ENCODE assay signal across 30 cellular contexts in genomic region chr1:17678011-17678410, GRCh38.
"Had no signal": no experiment of that assay in that cellular context is flagged by ENCODE, and none has a peak within 500 bp of the region (broad histone marks: within the 10 kb centered on the region; RNA-seq: fewer than 3 reads in every experiment).

No MANE protein-coding gene starts in this region.

- FAIRE-seq: TTC549 had no signal

- H3K27me3 ChIP-seq: brain microvascular endothelial cell, cardiac muscle cell had no signal

- H3K27ac ChIP-seq: brain microvascular endothelial cell, cardiac muscle cell, SK-N-MC had no signal

- DNase-seq: activated B cell treated with CpG ODN at 0.5 μM for 24 hours; activated CD4-positive, alpha-beta T cell treated with anti-CD3 and anti-CD28 coated beads for 1 hour; activated CD4-positive, alpha-beta T cell treated with anti-CD3 and anti-CD28 coated beads, Interleukin-2, amount 10 ng/mL, durations not matched to agents 24 days and 14 days; activated CD4-positive, alpha-beta T cell treated with anti-CD3 and anti-CD28 coated beads, Interleukin-2, amount 50 U/mL, for 48 hours; activated CD8-positive, alpha-beta memory T cell treated with anti-CD3 and anti-CD28 coated beads, Interleukin-2, amount 10 ng/mL, durations not matched to agents 7 days and 5 days; activated gamma-delta T cell; activated naive CD4-positive, alpha-beta T cell treated with anti-CD3 and anti-CD28 coated beads for 36 hours; activated naive CD8-positive, alpha-beta T cell treated with anti-CD3 and anti-CD28 coated beads for 36 hours; activated T-cell treated with anti-CD3 and anti-CD28 coated beads, Interleukin-2, amount 50 U/mL, for 48 hours; brain microvascular endothelial cell; KG1; NCI-H1092; NCI-H1436; NCI-H1694 treated with DMSO at 0.1 percent for 48 hours; NCI-H2081 treated with DMSO at 0.1 percent for 48 hours; NCI-H2171 treated with DMSO at 0.1 percent for 48 hours; NCI-H446; NCI-H524; NCI-H748 treated with DMSO at 0.1 percent for 48 hours; OCI-M1; RPMI8226; T-cell; T-helper 2 cell; T1000 had no signal

- H3K36me3 ChIP-seq: brain microvascular endothelial cell, cardiac muscle cell had no signal

- ATAC-seq: activated CD8-positive, alpha-beta memory T cell treated with anti-CD3 and anti-CD28 coated beads, Interleukin-2, amount 10 ng/mL, durations not matched to agents 7 days and 5 days; activated T-helper 17 cell treated with anti-CD3 and anti-CD28 coated beads, Interleukin-2, amount 50 U/mL, for 72 hours; Panc1; Right ventricle myocardium inferior; T-cell had no signal

- H3K4me3 ChIP-seq: cardiac muscle cell, SK-N-MC had no signal
